Comparison of ENCODE assay signal across 6 cellular contexts in the genomic region with DNA sequence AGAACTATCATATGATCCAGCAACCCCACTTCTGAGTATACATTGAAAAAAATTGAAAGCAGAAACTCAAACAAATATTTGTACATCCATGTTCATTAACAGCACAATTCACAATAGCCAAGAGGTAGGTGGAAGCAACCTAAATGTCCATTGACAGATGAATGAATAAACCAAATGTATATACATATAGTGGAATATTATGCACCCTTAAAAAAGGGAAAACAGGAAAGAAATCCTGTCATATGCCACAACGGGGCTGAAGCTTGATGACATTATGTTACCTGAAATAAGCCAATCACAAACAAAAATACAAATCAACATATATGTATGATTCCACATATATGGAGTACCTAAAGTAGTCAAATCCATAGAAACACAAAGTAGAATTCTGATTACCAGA.
"Had no signal": no experiment of that assay in that cellular context is flagged by ENCODE, and none has a peak within 500 bp of the region (broad histone marks: within the 10 kb centered on the region; RNA-seq: fewer than 3 reads in every experiment).

No MANE protein-coding gene starts in this region.

- FAIRE-seq: HTR-8/SVneo had no signal

- H3K36me3 ChIP-seq: HAP-1 had no signal

- H3K4me3 ChIP-seq: GM23248, HAP-1 had no signal

- H3K27ac ChIP-seq: GM23248, KMS-11 had no signal

- H3K9me3 ChIP-seq: HAP-1 had no signal

- DNase-seq: GM23248, GOT3, IMR-90 had no signal

- H3K4me1 ChIP-seq: HAP-1 had no signal
